In genomic region chr16:54370653-54371052, GRCh38 we compare ENCODE assay signal across 12 cellular contexts.
DNase-seq lines count a peak whose midpoint lies in the region; FAIRE-seq and TF ChIP-seq lines count a peak whose summit lies in the region.
"Had no signal": no experiment of that assay in that cellular context is flagged by ENCODE, and none has a peak within 500 bp of the region (broad histone marks: within the 10 kb centered on the region; RNA-seq: fewer than 3 reads in every experiment).

No MANE protein-coding gene starts in this region.

- no TSS peak for BruUV-seq in endothelial cell of umbilical vein (replicated peaks; lab: Mats Ljungman, UMichigan)

- no peaks in the 10 kb centered on the region for H3K36me3 ChIP-seq in BLaER1 treated with 17β-estradiol and CSF1 and Interleukin-3, amounts not matched to agents 10 nM and 100 nM
- no peaks in the 10 kb centered on the region for H3K36me3 ChIP-seq in endothelial cell of umbilical vein (ENCODE audit: control insufficient read depth in 2 of 2, extremely low read depth in 1 of 2, insufficient read depth in 2 of 2, low read length in 2 of 2)
- no peaks in the 10 kb centered on the region for H3K36me3 ChIP-seq in mesodermal cell (ENCODE audit: control insufficient read depth, insufficient read depth, low read length)
- no peaks in the 10 kb centered on the region for H3K36me3 ChIP-seq in Peyer's patch

- peak overlapping the region in 5 of 11 experiments; percentile 0 to 30 (median 25); a peak in 5 of 22 replicates for H3K27ac ChIP-seq in BLaER1 treated with 17β-estradiol and CSF1 and Interleukin-3, amounts not matched to agents 10 nM and 100 nM
- H3K27ac ChIP-seq in endothelial cell of umbilical vein (ENCODE audit: insufficient read depth, low read depth, low read length) (no peak overlapping the region), mesodermal cell (ENCODE audit: low read depth, low read length, severe bottlenecking) (peak overlapping the region; percentile 32), Peyer's patch (no peak overlapping the region)

- H3K9me1 ChIP-seq in endothelial cell of umbilical vein (replicated peaks; ENCODE audit: control insufficient read depth, extremely low read depth, insufficient read depth, low read length) = no peaks in the 10 kb centered on the region

- H3K27me3 ChIP-seq in BLaER1 treated with 17β-estradiol and CSF1 and Interleukin-3, amounts not matched to agents 10 nM and 100 nM = peaks cover 11 to 73% (median 45%) of the 10 kb centered on the region in 11 experiments
- H3K27me3 ChIP-seq in endothelial cell of umbilical vein (ENCODE audit: control insufficient read depth in 2 of 2, insufficient read depth in 2 of 2, low read length in 2 of 2) (no peaks in the 10 kb centered on the region), Peyer's patch (no peaks in the 10 kb centered on the region)

- H3K4me2 ChIP-seq in BLaER1 treated with 17β-estradiol and CSF1 and Interleukin-3, amounts not matched to agents 10 nM and 100 nM = peak overlapping the region; percentile 54 to 83 (median 78)
- H3K4me2 ChIP-seq in endothelial cell of umbilical vein (ENCODE audit: insufficient read depth, low read length) = no peak overlapping the region

- DNase-seq in NCI-H510A treated with DMSO at 0.1 percent for 48 hours (lab: John Stamatoyannopoulos, UW) (peak; percentile 45), endothelial cell of umbilical vein (ENCODE audit: low read depth, low spot score) (no peak), foreskin fibroblast (no peak), Peyer's patch (no peak), amniotic stem cell (lab: John Stamatoyannopoulos, UW) (no peak), NCI-H526 (lab: John Stamatoyannopoulos, UW) (no peak)
- DNase-seq: activated CD4-positive, CD25-positive, alpha-beta regulatory T cell treated with anti-CD3 and anti-CD28 coated beads, Interleukin-2, amount 50 U/mL, for 72 hours; DMS53; MM.1S; T-cell had no signal

- H4K20me1 ChIP-seq in BLaER1 treated with 17β-estradiol and CSF1 and Interleukin-3, amounts not matched to agents 10 nM and 100 nM = peaks cover 0 to 38% (median 0%) of the 10 kb centered on the region in 11 experiments; a peak in 4 of 22 replicates
- no peaks in the 10 kb centered on the region for H4K20me1 ChIP-seq in endothelial cell of umbilical vein (replicated peaks; ENCODE audit: control insufficient read depth, extremely low read depth, insufficient read depth, low read length)

- TF ChIP-seq CTCF in endothelial cell of umbilical vein (IDR thresholded peaks at IDR 0.05; ENCODE audit: extremely low read depth in 1 of 2, insufficient read depth in 1 of 2, low read depth in 1 of 2, low read length in 2 of 2) (no peak), foreskin fibroblast (IDR thresholded peaks at IDR 0.05; ENCODE audit: low read depth, low read length) (no peak), Peyer's patch (IDR thresholded peaks at IDR 0.05) (no peak)

- WGBS in mesodermal cell (ENCODE audit: insufficient coverage in 2 of 2), 2 experiments = 39 to 47% methylated on average over 10 to 11 of the region's 20 CpGs

- H3K79me2 ChIP-seq in endothelial cell of umbilical vein (ENCODE audit: control insufficient read depth, insufficient read depth, low read length) = no peaks in the 10 kb centered on the region

- no peaks in the 10 kb centered on the region for H3K9me3 ChIP-seq in BLaER1 treated with 17β-estradiol and CSF1 and Interleukin-3, amounts not matched to agents 10 nM and 100 nM (replicated peaks in 1 of 11)
- no peaks in the 10 kb centered on the region for H3K9me3 ChIP-seq in endothelial cell of umbilical vein (replicated peaks; ENCODE audit: control insufficient read depth, insufficient read depth, low read length)
- no peaks in the 10 kb centered on the region for H3K9me3 ChIP-seq in mesodermal cell (ENCODE audit: control insufficient read depth, low read length)
- no peaks in the 10 kb centered on the region for H3K9me3 ChIP-seq in Peyer's patch

- intact Hi-C loops in endothelial cell of umbilical vein (cut with micrococcal nuclease) = no loop called here

- H3K4me1 ChIP-seq in BLaER1 treated with 17β-estradiol and CSF1 and Interleukin-3, amounts not matched to agents 10 nM and 100 nM = peaks cover 54 to 100% (median 78%) of the 10 kb centered on the region in 10 experiments
- H3K4me1 ChIP-seq in endothelial cell of umbilical vein (ENCODE audit: control insufficient read depth, extremely low read depth, insufficient read depth, low read length) (no peaks in the 10 kb centered on the region), mesodermal cell (ENCODE audit: control insufficient read depth, insufficient read depth, low read length, poor library complexity, severe bottlenecking) (peaks cover 21% of the 10 kb centered on the region), Peyer's patch (no peaks in the 10 kb centered on the region)

- dilution Hi-C loops in endothelial cell of umbilical vein (cut with MboI; ENCODE audit: extremely low pct_ligation_motif_present, low sequenced_read_pairs) = no loop called here

- H2AFZ ChIP-seq in endothelial cell of umbilical vein (ENCODE audit: low read depth, low read length) = peak overlapping the region; percentile 4

- CTCF ChIA-PET in endothelial cell of umbilical vein (lab: Charles Lee) = no interaction called here

- TF ChIP-seq POLR2A in endothelial cell of umbilical vein (IDR thresholded peaks at IDR 0.05; ENCODE audit: low read depth, low read length) = no peak
- TF ChIP-seq POLR2A in Peyer's patch (IDR thresholded peaks at IDR 0.05) = no peak

- H3K4me3 ChIP-seq in BLaER1 treated with 17β-estradiol and CSF1 and Interleukin-3, amounts not matched to agents 10 nM and 100 nM = peak overlapping the region in 2 of 10 experiments; percentile 6 to 30; a peak in 4 of 20 replicates
- H3K4me3 ChIP-seq in endothelial cell of umbilical vein (replicated peaks in 1 of 3; ENCODE audit: insufficient read depth in 1 of 3, low read depth in 1 of 3, low read length in 3 of 3) = no peak overlapping the region
- no peak overlapping the region for H3K4me3 ChIP-seq in mesodermal cell (ENCODE audit: extremely low read depth, insufficient read depth, low read length, poor library complexity, severe bottlenecking)
- H3K4me3 ChIP-seq in foreskin fibroblast (ENCODE audit: low read depth in 1 of 2, low read length in 2 of 2) = no peak overlapping the region
- H3K4me3 ChIP-seq in Peyer's patch = no peak overlapping the region

- FAIRE-seq in endothelial cell of umbilical vein (lab: Jason Lieb, UNC) = no peak

- POLR2A ChIA-PET in endothelial cell of umbilical vein (lab: Charles Lee) = no interaction called here

- H3K9ac ChIP-seq in BLaER1 treated with 17β-estradiol and CSF1 and Interleukin-3, amounts not matched to agents 10 nM and 100 nM = peak overlapping the region in 6 of 11 experiments; percentile 0 to 43 (median 16); a peak in 7 of 22 replicates
- no peak overlapping the region for H3K9ac ChIP-seq in endothelial cell of umbilical vein (replicated peaks; ENCODE audit: extremely low read depth, insufficient read depth, low read length)

TF ChIP-seq in endothelial cell of umbilical vein, 7 proteins besides CTCF, POLR2A, EP300 and RAD21:
- no peak for TF ChIP-seq POLR2AphosphoS5 (IDR thresholded peaks at IDR 0.05; ENCODE audit: insufficient read depth, low read depth, low read length)
- TF ChIP-seq MAX (IDR thresholded peaks at IDR 0.05; ENCODE audit: insufficient read depth, insufficient read length) = no peak
- no peak for TF ChIP-seq GATA2 (IDR thresholded peaks at IDR 0.05; ENCODE audit: insufficient read depth, insufficient read length, low read depth, low read length)
- no peak for TF ChIP-seq FOS (IDR thresholded peaks at IDR 0.05; ENCODE audit: borderline replicate concordance, insufficient read depth, low read length)
- TF ChIP-seq EZH2 (IDR thresholded peaks at IDR 0.05; ENCODE audit: borderline replicate concordance, low read depth, low read length, severe bottlenecking) = no peak
- TF ChIP-seq JUN (IDR thresholded peaks at IDR 0.05; ENCODE audit: borderline replicate concordance, insufficient read depth, insufficient read length, low read depth) = no peak
- no peak for TF ChIP-seq MYC (IDR thresholded peaks at IDR 0.05; ENCODE audit: low read depth, low read length)
